8 cellular contexts compared by ENCODE assay signal in the genomic region with DNA sequence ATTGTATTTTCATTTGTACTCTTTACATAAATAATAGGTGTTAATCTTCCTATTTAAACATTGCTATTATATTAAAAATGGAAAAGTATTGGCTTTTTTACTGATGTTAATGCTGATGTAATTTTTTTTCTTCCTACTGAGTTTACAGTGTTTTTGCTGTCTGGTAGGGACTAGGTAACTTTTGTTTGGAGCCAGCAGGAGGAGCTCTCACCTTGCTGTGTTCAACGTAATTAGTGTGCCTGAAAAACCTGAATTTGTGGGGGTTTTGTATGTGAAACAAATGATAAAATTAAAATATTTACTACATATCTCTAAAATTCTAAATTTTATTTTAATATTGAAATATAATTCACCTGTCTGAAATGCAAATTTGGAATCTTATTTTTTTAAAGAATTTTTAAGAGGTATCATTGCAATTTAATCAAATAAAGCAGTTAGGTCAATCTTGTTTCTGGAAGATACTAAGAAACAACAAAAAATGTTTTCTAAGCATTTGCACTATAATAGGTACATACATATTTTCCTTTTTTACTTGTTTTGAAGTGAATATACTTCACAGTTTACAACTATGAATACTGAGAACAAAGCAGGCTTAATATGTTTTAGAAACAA. TPM values are rescaled to one million over a fixed set of nuclear protein-coding genes. Genes with fewer than 3 reads are reported as not detected.
DNase-seq lines count a peak whose midpoint lies in the region; ATAC-seq and TF ChIP-seq lines count a peak whose summit lies in the region.

No MANE protein-coding gene starts in this region.

- H3K36me3 ChIP-seq in KMS-11 (ENCODE audit: insufficient read depth) (no peaks in the 10 kb centered on the region), PC-9 (ENCODE audit: low read depth) (no peaks in the 10 kb centered on the region), prostate gland (no peaks in the 10 kb centered on the region)
- no peaks in the 10 kb centered on the region for H3K36me3 ChIP-seq in CD8-positive, alpha-beta T cell (ENCODE audit: insufficient read depth, low read length)

- H3K4me3 Mint-ChIP-seq in CD8-positive, alpha-beta T cell: no peak overlapping the region

- TF ChIP-seq CTCF in KMS-11 (conservative IDR thresholded peaks at IDR 0.05; ENCODE audit: low read depth, low read length) (peak; percentile 75; the same call in 1 of the 2 replicates), PC-9 (conservative IDR thresholded peaks at IDR 0.05) (peak; percentile 92), epithelial cell of esophagus (IDR thresholded peaks at IDR 0.05; ENCODE audit: insufficient read depth, low read depth, low read length, missing control alignments) (peak; percentile 89), prostate gland (IDR thresholded peaks at IDR 0.05) (peak in 3 of 4 experiments; percentile 38 to 65 (median 54))
- no peak for TF ChIP-seq CTCF in CD8-positive, alpha-beta T cell (IDR thresholded peaks at IDR 0.05)

- H3K4me1 ChIP-seq in KMS-11 (ENCODE audit: low read depth, poor library complexity, severe bottlenecking): peaks cover 27% of the 10 kb centered on the region
- H3K4me1 ChIP-seq in PC-9 (replicated peaks; ENCODE audit: insufficient read depth): no peaks in the 10 kb centered on the region
- no peaks in the 10 kb centered on the region for H3K4me1 ChIP-seq in prostate gland (replicated peaks)
- H3K4me1 ChIP-seq in CD8-positive, alpha-beta T cell (ENCODE audit: insufficient read depth, low read length): no peaks in the 10 kb centered on the region

- H3K9me3 ChIP-seq in PC-9 (ENCODE audit: insufficient read depth, low read depth) (no peaks in the 10 kb centered on the region), prostate gland (no peaks in the 10 kb centered on the region)
- no peaks in the 10 kb centered on the region for H3K9me3 ChIP-seq in CD8-positive, alpha-beta T cell (ENCODE audit: low read length)

- H3K4me2 ChIP-seq in KMS-11 (no peak overlapping the region), PC-9 (no peak overlapping the region)

- no peaks in the 10 kb centered on the region for H3F3A ChIP-seq in PC-9 (ENCODE audit: insufficient read depth, low read depth)

- peak; percentile 82 for ATAC-seq in GM18868 (IDR thresholded peaks at IDR 0.05; ENCODE audit: unreplicated experiment)
- no peak for ATAC-seq in CD8-positive, alpha-beta T cell

- DNase-seq in AML-193 (lab: John Stamatoyannopoulos, UW): peak; percentile 40 to 56
- DNase-seq in PC-9: peak in 1 of 2 experiments; percentile 34
- peak; percentile 64 for DNase-seq in epithelial cell of esophagus (ENCODE audit: low read depth)
- DNase-seq in prostate gland (ENCODE audit: low spot score): peak; percentile 27
- DNase-seq in CD8-positive, alpha-beta T cell: no peak
- no peak for DNase-seq in substantia nigra (lab: John Stamatoyannopoulos, UW)

- TF ChIP-seq POLR2A in prostate gland (IDR thresholded peaks at IDR 0.05): no peak

- intact Hi-C loops in PC-9 (cut with micrococcal nuclease; ENCODE audit: unreplicated experiment) (loop anchor here (1.0 kb wide), 3 partner anchors 795 to 1160 kb away; no protein-coding TSS in a partner anchor), prostate gland (cut with DNase I) (loop anchor here (10.0 kb wide), 1 partner anchor 792 kb away; no protein-coding TSS in a partner anchor)
- intact Hi-C loops in CD8-positive, alpha-beta T cell (cut with DNase I, micrococcal nuclease): loop anchor here in 1 of 2 experiments (5.0 kb wide), 1 partner anchor 854 kb away; no protein-coding TSS in a partner anchor

- WGBS in prostate gland: 8% methylated on average over 1 of the region's 1 CpG

- no peaks in the 10 kb centered on the region for H4K20me1 ChIP-seq in KMS-11 (ENCODE audit: insufficient read depth)
- no peaks in the 10 kb centered on the region for H4K20me1 ChIP-seq in PC-9 (ENCODE audit: insufficient read depth)

- no peaks in the 10 kb centered on the region for H3K4me1 Mint-ChIP-seq in CD8-positive, alpha-beta T cell (ENCODE audit: low read depth)

- BruUV-seq in PC-9 (replicated peaks; lab: Mats Ljungman, UMichigan): no TSS peak

- H3K4me3 ChIP-seq in KMS-11 (IDR thresholded peaks at IDR 0.05; ENCODE audit: insufficient read depth, low read depth, low read length) (no peak overlapping the region), PC-9 (no peak overlapping the region), epithelial cell of esophagus (ENCODE audit: low read length) (no peak overlapping the region), prostate gland (no peak overlapping the region)
- H3K4me3 ChIP-seq in CD8-positive, alpha-beta T cell (ENCODE audit: low read depth, low read length): no peak overlapping the region

- no peaks in the 10 kb centered on the region for H3K9me3 Mint-ChIP-seq in CD8-positive, alpha-beta T cell

- H3K9ac ChIP-seq in KMS-11: no peak overlapping the region

- H3K27me3 Mint-ChIP-seq in CD8-positive, alpha-beta T cell (ENCODE audit: low read depth): no peaks in the 10 kb centered on the region

- CTCF ChIA-PET in PC-9 (lab: Charles Lee): no interaction called here
- CTCF ChIA-PET in CD8-positive, alpha-beta T cell (lab: Charles Lee): no interaction called here

- H3K79me2 ChIP-seq in KMS-11 (ENCODE audit: insufficient read depth, low read depth): no peaks in the 10 kb centered on the region
- no peaks in the 10 kb centered on the region for H3K79me2 ChIP-seq in PC-9 (ENCODE audit: low read depth)

- H2AFZ ChIP-seq in KMS-11 (ENCODE audit: low read depth) (no peak overlapping the region), PC-9 (no peak overlapping the region)

- H3K27ac ChIP-seq in KMS-11 (no peak overlapping the region), PC-9 (no peak overlapping the region), prostate gland (no peak overlapping the region), substantia nigra (ENCODE audit: low read depth, low read length, poor library complexity, severe bottlenecking) (no peak overlapping the region)
- H3K27ac ChIP-seq in CD8-positive, alpha-beta T cell (ENCODE audit: low read depth, low read length): no peak overlapping the region

- no peak overlapping the region for H3K27ac Mint-ChIP-seq in CD8-positive, alpha-beta T cell

- H3K27me3 ChIP-seq in KMS-11 (ENCODE audit: insufficient read depth, low read depth) (no peaks in the 10 kb centered on the region), PC-9 (ENCODE audit: insufficient read depth, low read depth) (no peaks in the 10 kb centered on the region), prostate gland (replicated peaks; ENCODE audit: insufficient read depth) (no peaks in the 10 kb centered on the region)
- H3K27me3 ChIP-seq in CD8-positive, alpha-beta T cell (ENCODE audit: insufficient read depth, low read length): no peaks in the 10 kb centered on the region

- no peaks in the 10 kb centered on the region for H3K36me3 Mint-ChIP-seq in CD8-positive, alpha-beta T cell

- no peaks in the 10 kb centered on the region; the same call in 1 of the 2 replicates for H3K9me2 ChIP-seq in PC-9 (ENCODE audit: insufficient read depth)

- POLR2A ChIA-PET in PC-9 (lab: Charles Lee; ENCODE audit: unreplicated experiment): no interaction called here
- POLR2A ChIA-PET in CD8-positive, alpha-beta T cell (lab: Charles Lee): no interaction called here

RNA-seq across cellular contexts. Expression of a gene that starts 48.8 kb away (rescaled TPM):
- 1.2 TPM in 2 replicates for total RNA-seq in PC-9 (2021)
- 1 to 10 TPM; 1.1 to 3.7 TPM for total RNA-seq in prostate gland
- not detected for total RNA-seq in CD8-positive, alpha-beta T cell

Comparison
In these comparisons a context has a peak if more than half of its experiments do, and no peak if none do; other contexts are left out.
1. DNase-seq: peak in AML-193 (2 of 2), epithelial cell of esophagus (single experiment) and prostate gland (single experiment); none in CD8-positive, alpha-beta T cell (0 of 7) and substantia nigra (0 of 49).